In genomic region chr17:28811594-28812135, GRCh38 we compare ENCODE assay signal across 1 cellular context.
TF ChIP-seq lines count a peak whose summit lies in the region.

No MANE protein-coding gene starts in this region.

TF ChIP-seq in H1, 55 proteins besides CTCF, POLR2A, EP300 and RAD21:
- TF ChIP-seq SP2 (IDR thresholded peaks at IDR 0.05; ENCODE audit: low read length), result no peak
- no peak for TF ChIP-seq USF2 (IDR thresholded peaks at IDR 0.05; ENCODE audit: low read length)
- TF ChIP-seq GABPA (IDR thresholded peaks at IDR 0.05; ENCODE audit: borderline replicate concordance, insufficient read depth, low read length), result no peak
- no peak for TF ChIP-seq KDM4A (IDR thresholded peaks at IDR 0.05; ENCODE audit: low read depth, low read length, severe bottlenecking)
- no peak for TF ChIP-seq RXRA (IDR thresholded peaks at IDR 0.05; ENCODE audit: insufficient read depth, low read depth, low read length)
- TF ChIP-seq SIRT6 (IDR thresholded peaks at IDR 0.05; ENCODE audit: low read length), result no peak
- no peak for TF ChIP-seq EZH2 (IDR thresholded peaks at IDR 0.05; ENCODE audit: low read depth, low read length, severe bottlenecking)
- TF ChIP-seq SP1 (IDR thresholded peaks at IDR 0.05; ENCODE audit: low read depth, low read length), result no peak
- no peak for TF ChIP-seq RFX5 (IDR thresholded peaks at IDR 0.05; ENCODE audit: borderline replicate concordance, low read depth, low read length)
- no peak for TF ChIP-seq CREB1 (IDR thresholded peaks at IDR 0.05)
- TF ChIP-seq SUZ12 (IDR thresholded peaks at IDR 0.05; ENCODE audit: low read length), result no peak
- no peak for TF ChIP-seq SIX5 (IDR thresholded peaks at IDR 0.05; ENCODE audit: low read depth, low read length)
- no peak for TF ChIP-seq TEAD4 (IDR thresholded peaks at IDR 0.05; ENCODE audit: low read depth, low read length)
- TF ChIP-seq ATF3 (IDR thresholded peaks at IDR 0.05; ENCODE audit: insufficient read depth, low read depth, low read length), result no peak
- no peak for TF ChIP-seq E2F6 (IDR thresholded peaks at IDR 0.05)
- no peak for TF ChIP-seq BCL11A (IDR thresholded peaks at IDR 0.05; ENCODE audit: low read depth in 2 of 2, low read length in 2 of 2)
- no peak for TF ChIP-seq CBX5 (IDR thresholded peaks at IDR 0.05; ENCODE audit: low read depth, low read length)
- no peak for TF ChIP-seq BRCA1 (IDR thresholded peaks at IDR 0.05; ENCODE audit: low read depth, low read length)
- no peak for TF ChIP-seq ZNF274 (IDR thresholded peaks at IDR 0.05; ENCODE audit: borderline replicate concordance, extremely low read depth, low read length)
- no peak for TF ChIP-seq CHD2 (IDR thresholded peaks at IDR 0.05; ENCODE audit: low read length)
